ENCODE assay signal across 13 cellular contexts in genomic region chr2:150474326-150475074, GRCh38. TPM values are rescaled to one million over a fixed set of nuclear protein-coding genes. Genes with fewer than 3 reads are reported as not detected.
DNase-seq lines count a peak whose midpoint lies in the region; ATAC-seq and TF ChIP-seq lines count a peak whose summit lies in the region.
"Had no signal": no experiment of that assay in that cellular context is flagged by ENCODE, and none has a peak within 500 bp of the region (broad histone marks: within the 10 kb centered on the region; RNA-seq: fewer than 3 reads in every experiment).

No MANE protein-coding gene starts in this region.

- H3K9me3 ChIP-seq in fibroblast of lung (ENCODE audit: control insufficient read depth, insufficient read depth, low read depth, low read length) (no peaks in the 10 kb centered on the region), gastrocnemius medialis (no peaks in the 10 kb centered on the region)

- no peaks in the 10 kb centered on the region for H3K27me3 ChIP-seq in fibroblast of lung (ENCODE audit: control insufficient read depth, insufficient read depth, low read length)
- H3K27me3 ChIP-seq in gastrocnemius medialis = no peaks in the 10 kb centered on the region

- ATAC-seq in gastrocnemius medialis = no peak
- ATAC-seq in HG03135 (IDR thresholded peaks at IDR 0.05; ENCODE audit: unreplicated experiment) = no peak
- ATAC-seq: activated T-cell treated with anti-CD3 and anti-CD28 coated beads, Interleukin-2, amount 50 U/mL, for 4 hours had no signal

- H3K9ac ChIP-seq in fibroblast of lung (ENCODE audit: insufficient read depth, low read length) = no peak overlapping the region

- TF ChIP-seq CTCF in WI38 (IDR thresholded peaks at IDR 0.05; ENCODE audit: low read depth, low read length) = no peak
- no peak for TF ChIP-seq CTCF in fibroblast of lung (conservative IDR thresholded peaks at IDR 0.05 in 1 of 2, IDR thresholded peaks at IDR 0.05 in 1 of 2; ENCODE audit: low read depth in 1 of 2, low read length in 2 of 2)
- no peak for TF ChIP-seq CTCF in gastrocnemius medialis (IDR thresholded peaks at IDR 0.05 in 4 of 5, conservative IDR thresholded peaks at IDR 0.05 in 1 of 5)

- H2AFZ ChIP-seq in fibroblast of lung (ENCODE audit: low read length) = no peak overlapping the region

- TF ChIP-seq POLR2A in gastrocnemius medialis (IDR thresholded peaks at IDR 0.05) = no peak

- H3K4me2 ChIP-seq in fibroblast of lung (ENCODE audit: extremely low read depth, insufficient read depth, low read length) = peak overlapping the region; percentile 81

- peak overlapping the region; percentile 53 for H3K27ac ChIP-seq in fibroblast of lung (ENCODE audit: insufficient read depth, low read length)
- peak overlapping the region in 3 of 4 donors; percentile 30 to 65 (median 62) for H3K27ac ChIP-seq in gastrocnemius medialis
- H3K27ac ChIP-seq in substantia nigra (ENCODE audit: low read depth, low read length, poor library complexity, severe bottlenecking) = no peak overlapping the region

- intact Hi-C loops in gastrocnemius medialis (cut with DNase I; ENCODE audit: low total_unique reads) = no loop called here

- DNase-seq in EL (peak; percentile 54), fibroblast of lung (ENCODE audit: low read depth in 2 of 2) (peak in 1 of 2 donors; percentile 37), gastrocnemius medialis (no peak), substantia nigra (lab: John Stamatoyannopoulos, UW) (no peak), C1 segment of cervical spinal cord (lab: John Stamatoyannopoulos, UW) (no peak), SHP77 (lab: John Stamatoyannopoulos, UW) (no peak)
- DNase-seq: activated CD4-positive, alpha-beta T cell treated with anti-CD3 and anti-CD28 coated beads for 4 hours; activated T-cell treated with anti-CD3 and anti-CD28 coated beads, Interleukin-2, amount 50 U/mL, for 4 hours; AML-193; amniotic stem cell; effector CD8-positive, alpha-beta T cell had no signal

- in situ Hi-C loops in gastrocnemius medialis (cut with MboI; ENCODE audit: low sequenced_read_pairs in 4 of 4) = loop anchor here in 1 of 4 donors (25.0 kb wide), 1 partner anchor 662 kb away; no protein-coding TSS in a partner anchor

- peaks cover 3% of the 10 kb centered on the region for H4K20me1 ChIP-seq in fibroblast of lung (ENCODE audit: control insufficient read depth, extremely low read depth, insufficient read depth, low read length)

- peaks cover 99% of the 10 kb centered on the region for H3K79me2 ChIP-seq in fibroblast of lung (ENCODE audit: control insufficient read depth, insufficient read depth, low read length)

- H3K36me3 ChIP-seq in fibroblast of lung (ENCODE audit: control insufficient read depth, insufficient read depth, low read length) = peaks cover 21% of the 10 kb centered on the region
- peaks cover 0 to 3% of the 10 kb centered on the region in 2 donors for H3K36me3 ChIP-seq in gastrocnemius medialis

- H3K4me3 ChIP-seq in WI38 (ENCODE audit: low read depth, low read length) (peak overlapping the region; percentile 18), fibroblast of lung (replicated peaks in 1 of 4; ENCODE audit: control extremely low read depth in 1 of 4, insufficient read depth in 1 of 4, low read depth in 3 of 4, low read length in 4 of 4) (peak overlapping the region in 3 of 4 experiments; percentile 8 to 98 (median 8)), gastrocnemius medialis (no peak overlapping the region)

- H3K4me1 ChIP-seq in fibroblast of lung (ENCODE audit: control insufficient read depth, extremely low read depth, insufficient read depth, low read length) = peaks cover 49% of the 10 kb centered on the region
- H3K4me1 ChIP-seq in gastrocnemius medialis = peaks cover 37 to 52% of the 10 kb centered on the region in 2 donors

RNA-seq across cellular contexts. Expression of gene RND3, which starts 13.0 kb away (rescaled TPM):
- total RNA-seq in fibroblast of lung (559 and 1,405 TPM in 2 replicates), gastrocnemius medialis (10 to 100 TPM in 3 of 4 donors, 1 to 10 TPM in 1; 2.1 to 14.9 (median 12.3) TPM)
- 363 and 403 TPM in 2 replicates for polyA plus RNA-seq in fibroblast of lung
- polyA plus RNA-seq in fibroblast of lung (2012) = 306 and 351 TPM in 2 replicates
- 170 and 247 TPM in 2 replicates for polyA minus RNA-seq in fibroblast of lung (ENCODE audit: low replicate concordance)

Comparison
In these comparisons a context has a peak if more than half of its experiments do, and no peak if none do; other contexts are left out.
1. H3K4me3 ChIP-seq: peak in WI38 (single experiment) and fibroblast of lung (3 of 4); none in gastrocnemius medialis (0 of 4).
2. RNA of gene RND3, which starts 13.0 kb away (total RNA-seq): 559 to 1,405 TPM in fibroblast of lung; 2.1 to 14.9 TPM in gastrocnemius medialis; every median in the first group is over 10 times any median in the second.